9 cellular contexts compared by ENCODE assay signal in genomic region chr1:160544647-160545046, GRCh38. TPM values are rescaled to one million over a fixed set of nuclear protein-coding genes. Genes with fewer than 3 reads are reported as not detected.
DNase-seq lines count a peak whose midpoint lies in the region; TF ChIP-seq lines count a peak whose summit lies in the region.
"Had no signal": no experiment of that assay in that cellular context is flagged by ENCODE, and none has a peak within 500 bp of the region (broad histone marks: within the 10 kb centered on the region; RNA-seq: fewer than 3 reads in every experiment).

No MANE protein-coding gene starts in this region.

- H3K27ac ChIP-seq in AG04450 (ENCODE audit: low read depth, low read length), result no peak overlapping the region
- no peak overlapping the region for H3K27ac ChIP-seq in coronary artery

- peak; percentile 48 for TF ChIP-seq CTCF in AG04450 (IDR thresholded peaks at IDR 0.05; ENCODE audit: low read depth, low read length)
- peak; percentile 69 for TF ChIP-seq CTCF in GM12873 (IDR thresholded peaks at IDR 0.05; ENCODE audit: insufficient read depth, low read depth, low read length, missing control alignments)
- TF ChIP-seq CTCF in fibroblast of villous mesenchyme (IDR thresholded peaks at IDR 0.05; ENCODE audit: insufficient read depth, low read depth, low read length), result peak; percentile 43
- no peak for TF ChIP-seq CTCF in coronary artery (IDR thresholded peaks at IDR 0.05)

- no peaks in the 10 kb centered on the region for H3K9me3 ChIP-seq in AG04450 (ENCODE audit: control insufficient read depth, insufficient read depth, low read length)

- CTCF ChIA-PET in AG04450 (lab: Charles Lee), result interaction anchor here (1.3 kb wide), 1 partner anchor 10 kb away, joined by 5 read pairs; no protein-coding TSS in a partner anchor

- intact Hi-C loops in posterior cingulate gyrus (cut with DNase I), result no loop called here

- no peaks in the 10 kb centered on the region for H3K27me3 ChIP-seq in AG04450 (ENCODE audit: control insufficient read depth, insufficient read depth, low read length)

- POLR2A ChIA-PET in AG04450 (lab: Yijun Ruan, JAX), result no interaction called here

- DNase-seq in AG04450 (ENCODE audit: low read depth, low spot score) (no peak), SW480 (ENCODE audit: low spot score) (peak; percentile 12), fibroblast of villous mesenchyme (ENCODE audit: low read depth) (peak; percentile 3), NK-92 (lab: John Stamatoyannopoulos, UW; ENCODE audit: unreplicated experiment) (no peak), posterior cingulate gyrus (no peak), coronary artery (ENCODE audit: low spot score) (no peak), DMS153 treated with DMSO at 0.1 percent for 48 hours (lab: John Stamatoyannopoulos, UW; ENCODE audit: unreplicated experiment) (no peak)

- no peak overlapping the region for H3K4me3 ChIP-seq in AG04450 (ENCODE audit: low read depth, low read length)
- no peak overlapping the region for H3K4me3 ChIP-seq in fibroblast of villous mesenchyme (ENCODE audit: low read depth, low read length)
- no peak overlapping the region for H3K4me3 ChIP-seq in coronary artery

RNA-seq across cellular contexts. Expression of gene SLAMF6, which starts 21.6 kb away (rescaled TPM):
- not detected in 2 replicates for polyA plus RNA-seq in AG04450 (2011; rRNA removed)
- not detected in 2 replicates for polyA minus RNA-seq in AG04450 (2011; rRNA and poly(A)+ RNA removed)
- total RNA-seq in fibroblast of villous mesenchyme, result not detected in 2 replicates
- total RNA-seq: fibroblast of lung had no signal
- polyA plus RNA-seq: fibroblast of lung had no signal

RNA-seq across cellular contexts. Expression of gene CD84, which starts 34.6 kb away (rescaled TPM):
- not detected in 2 replicates for polyA plus RNA-seq in AG04450 (2011; rRNA removed)
- polyA minus RNA-seq in AG04450 (2011; rRNA and poly(A)+ RNA removed), result not detected in 2 replicates
- total RNA-seq in fibroblast of villous mesenchyme, result not detected in 2 replicates
- total RNA-seq: fibroblast of lung had no signal
- polyA plus RNA-seq: fibroblast of lung had no signal

Comparison
In these comparisons a context has a peak if more than half of its experiments do, and no peak if none do; other contexts are left out.
1. DNase-seq: peak in SW480 (single experiment) and fibroblast of villous mesenchyme (single experiment); none in AG04450 (single experiment), NK-92 (single experiment), posterior cingulate gyrus (0 of 10), coronary artery (single experiment) and DMS153 treated with DMSO at 0.1 percent for 48 hours (single experiment).